Comparison of ENCODE assay signal across 1 cellular context in the genomic region with DNA sequence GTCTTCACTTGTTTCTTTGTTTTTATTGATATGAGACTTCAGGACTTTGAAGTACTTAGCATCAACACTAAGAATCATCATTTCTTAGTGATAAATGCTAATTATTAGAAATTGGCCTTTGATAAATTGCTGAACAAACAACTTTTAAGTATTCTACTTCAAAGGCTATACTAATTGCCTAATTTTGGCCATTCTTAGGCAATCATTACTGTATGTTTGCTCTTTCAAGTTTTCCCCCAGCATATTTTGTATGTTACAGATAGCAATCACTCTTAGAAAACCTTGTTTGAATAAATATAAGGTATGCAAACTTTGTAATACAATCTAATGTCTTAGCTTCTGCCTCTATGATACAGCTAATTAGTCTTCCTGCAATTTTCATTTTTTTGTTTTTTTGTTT.
TF ChIP-seq lines count a peak whose summit lies in the region.

No MANE protein-coding gene starts in this region.

TF ChIP-seq in HepG2, 621 proteins besides CTCF, POLR2A, EP300 and RAD21 (continued from another document and continues in another):
- TF ChIP-seq MAFF (IDR thresholded peaks at IDR 0.05; ENCODE audit: low read depth, low read length) (peak; percentile 96), ZNF460 (CRISPR knock-in tag; IDR thresholded peaks at IDR 0.05; ENCODE audit: borderline replicate concordance) (no peak), SOX5 (CRISPR knock-in tag; IDR thresholded peaks at IDR 0.05; ENCODE audit: borderline replicate concordance) (peak; percentile 50; the same call in 1 of the 2 replicates), ZNF713 (CRISPR knock-in tag; IDR thresholded peaks at IDR 0.05) (no peak), ZNF768 (CRISPR knock-in tag; IDR thresholded peaks at IDR 0.05) (no peak), NCOA2 (CRISPR knock-in tag; IDR thresholded peaks at IDR 0.05) (peak; percentile 81), SATB2 (CRISPR knock-in tag; IDR thresholded peaks at IDR 0.05) (peak; percentile 75; the same call in 1 of the 2 replicates), HOXD1 (CRISPR knock-in tag; IDR thresholded peaks at IDR 0.05) (no peak), ZSCAN25 (CRISPR knock-in tag; IDR thresholded peaks at IDR 0.05) (no peak), NFIC (IDR thresholded peaks at IDR 0.05; ENCODE audit: low read length) (0 out of 2 replicates have a peak, but pooled peaks have one; percentile 38), NCOR1 (IDR thresholded peaks at IDR 0.05; ENCODE audit: borderline replicate concordance, low read length) (peak; percentile 54; the same call in 1 of the 2 replicates), FLYWCH1 (CRISPR knock-in tag; IDR thresholded peaks at IDR 0.05) (no peak), CREM (IDR thresholded peaks at IDR 0.05) (peak; percentile 77), CREM (CRISPR knock-in tag; IDR thresholded peaks at IDR 0.05) (no peak), ZNF556 (CRISPR knock-in tag; IDR thresholded peaks at IDR 0.05; ENCODE audit: borderline replicate concordance) (no peak), PCBP2 (optimal IDR thresholded peaks at IDR 0.05; ENCODE audit: low read depth, low read length, poor library complexity, severe bottlenecking) (no peak), ZNF775 (CRISPR knock-in tag; IDR thresholded peaks at IDR 0.05; ENCODE audit: borderline replicate concordance) (peak; percentile 64; the same call in 1 of the 2 replicates), ZNF615 (CRISPR knock-in tag; IDR thresholded peaks at IDR 0.05; ENCODE audit: borderline replicate concordance) (no peak), ZNF225 (CRISPR knock-in tag; IDR thresholded peaks at IDR 0.05) (no peak), CHD2 (IDR thresholded peaks at IDR 0.05; ENCODE audit: low read depth, low read length) (no peak), FOXJ3 (CRISPR knock-in tag; IDR thresholded peaks at IDR 0.05; ENCODE audit: borderline replicate concordance) (peak; percentile 57; the same call in 1 of the 2 replicates), TCF7 (IDR thresholded peaks at IDR 0.05; ENCODE audit: low read depth) (peak; percentile 90; the same call in 1 of the 2 replicates), HMG20A (CRISPR knock-in tag; IDR thresholded peaks at IDR 0.05; ENCODE audit: borderline replicate concordance) (peak; percentile 53; the same call in 1 of the 2 replicates), CEBPG (CRISPR knock-in tag; IDR thresholded peaks at IDR 0.05) (peak; percentile 98), TCF7L2 (IDR thresholded peaks at IDR 0.05; ENCODE audit: low read depth, low read length) (peak; percentile 78), MAFK (conservative IDR thresholded peaks at IDR 0.05 in 1 of 2, IDR thresholded peaks at IDR 0.05 in 1 of 2; ENCODE audit: low read length in 2 of 2) (peak; percentile 96), ZNF644 (CRISPR knock-in tag; IDR thresholded peaks at IDR 0.05; ENCODE audit: low read depth) (no peak), HDAC2 (CRISPR knock-in tag; IDR thresholded peaks at IDR 0.05) (peak; percentile 39; the same call in 1 of the 2 replicates), DPF2 (CRISPR knock-in tag; IDR thresholded peaks at IDR 0.05; ENCODE audit: borderline replicate concordance, low read depth) (0 out of 2 replicates have a peak, but pooled peaks have one; percentile 17), ISL2 (CRISPR knock-in tag; IDR thresholded peaks at IDR 0.05) (peak; percentile 91), GATAD2A (CRISPR knock-in tag; IDR thresholded peaks at IDR 0.05) (peak; percentile 84), HNF4A (CRISPR knock-in tag; IDR thresholded peaks at IDR 0.05) (peak; percentile 28; the same call in 1 of the 2 replicates), HNF4G (IDR thresholded peaks at IDR 0.05; ENCODE audit: borderline replicate concordance, low read depth, low read length) (no peak; the same call in 1 of the 2 replicates), HNF4G (CRISPR knock-in tag; IDR thresholded peaks at IDR 0.05; ENCODE audit: borderline replicate concordance, low read depth) (no peak), EZH2 (conservative IDR thresholded peaks at IDR 0.05; ENCODE audit: low read depth, low read length) (no peak), ZNF282 (IDR thresholded peaks at IDR 0.05; ENCODE audit: partially characterized antibody) (no peak), ZMYM3 (CRISPR knock-in tag; IDR thresholded peaks at IDR 0.05) (no peak), FOXA1 (IDR thresholded peaks at IDR 0.05) (no peak), FOXA1 (CRISPR knock-in tag; IDR thresholded peaks at IDR 0.05) (peak; percentile 66), FOXA3 (CRISPR knock-in tag; IDR thresholded peaks at IDR 0.05) (peak; percentile 51)
- TF ChIP-seq, protein P1, sequence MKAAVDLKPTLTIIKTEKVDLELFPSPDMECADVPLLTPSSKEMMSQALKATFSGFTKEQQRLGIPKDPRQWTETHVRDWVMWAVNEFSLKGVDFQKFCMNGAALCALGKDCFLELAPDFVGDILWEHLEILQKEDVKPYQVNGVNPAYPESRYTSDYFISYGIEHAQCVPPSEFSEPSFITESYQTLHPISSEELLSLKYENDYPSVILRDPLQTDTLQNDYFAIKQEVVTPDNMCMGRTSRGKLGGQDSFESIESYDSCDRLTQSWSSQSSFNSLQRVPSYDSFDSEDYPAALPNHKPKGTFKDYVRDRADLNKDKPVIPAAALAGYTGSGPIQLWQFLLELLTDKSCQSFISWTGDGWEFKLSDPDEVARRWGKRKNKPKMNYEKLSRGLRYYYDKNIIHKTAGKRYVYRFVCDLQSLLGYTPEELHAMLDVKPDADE (CRISPR knock-in tag; IDR thresholded peaks at IDR 0.05): no peak
- TF ChIP-seq, protein P2, sequence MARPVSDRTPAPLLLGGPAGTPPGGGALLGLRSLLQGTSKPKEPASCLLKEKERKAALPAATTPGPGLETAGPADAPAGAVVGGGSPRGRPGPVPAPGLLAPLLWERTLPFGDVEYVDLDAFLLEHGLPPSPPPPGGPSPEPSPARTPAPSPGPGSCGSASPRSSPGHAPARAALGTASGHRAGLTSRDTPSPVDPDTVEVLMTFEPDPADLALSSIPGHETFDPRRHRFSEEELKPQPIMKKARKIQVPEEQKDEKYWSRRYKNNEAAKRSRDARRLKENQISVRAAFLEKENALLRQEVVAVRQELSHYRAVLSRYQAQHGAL (CRISPR knock-in tag; IDR thresholded peaks at IDR 0.05; ENCODE audit: not compliant biosample characterization): no peak
- TF ChIP-seq, protein P3, sequence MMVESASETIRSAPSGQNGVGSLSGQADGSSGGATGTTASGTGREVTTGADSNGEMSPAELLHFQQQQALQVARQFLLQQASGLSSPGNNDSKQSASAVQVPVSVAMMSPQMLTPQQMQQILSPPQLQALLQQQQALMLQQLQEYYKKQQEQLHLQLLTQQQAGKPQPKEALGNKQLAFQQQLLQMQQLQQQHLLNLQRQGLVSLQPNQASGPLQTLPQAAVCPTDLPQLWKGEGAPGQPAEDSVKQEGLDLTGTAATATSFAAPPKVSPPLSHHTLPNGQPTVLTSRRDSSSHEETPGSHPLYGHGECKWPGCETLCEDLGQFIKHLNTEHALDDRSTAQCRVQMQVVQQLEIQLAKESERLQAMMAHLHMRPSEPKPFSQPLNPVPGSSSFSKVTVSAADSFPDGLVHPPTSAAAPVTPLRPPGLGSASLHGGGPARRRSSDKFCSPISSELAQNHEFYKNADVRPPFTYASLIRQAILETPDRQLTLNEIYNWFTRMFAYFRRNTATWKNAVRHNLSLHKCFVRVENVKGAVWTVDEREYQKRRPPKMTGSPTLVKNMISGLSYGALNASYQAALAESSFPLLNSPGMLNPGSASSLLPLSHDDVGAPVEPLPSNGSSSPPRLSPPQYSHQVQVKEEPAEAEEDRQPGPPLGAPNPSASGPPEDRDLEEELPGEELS (CRISPR knock-in tag; IDR thresholded peaks at IDR 0.05): peak; percentile 51; the same call in 1 of the 2 replicates
- TF ChIP-seq, protein P4, sequence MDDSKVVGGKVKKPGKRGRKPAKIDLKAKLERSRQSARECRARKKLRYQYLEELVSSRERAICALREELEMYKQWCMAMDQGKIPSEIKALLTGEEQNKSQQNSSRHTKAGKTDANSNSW (CRISPR knock-in tag; IDR thresholded peaks at IDR 0.05; ENCODE audit: borderline replicate concordance): no peak
- TF ChIP-seq, protein P5, sequence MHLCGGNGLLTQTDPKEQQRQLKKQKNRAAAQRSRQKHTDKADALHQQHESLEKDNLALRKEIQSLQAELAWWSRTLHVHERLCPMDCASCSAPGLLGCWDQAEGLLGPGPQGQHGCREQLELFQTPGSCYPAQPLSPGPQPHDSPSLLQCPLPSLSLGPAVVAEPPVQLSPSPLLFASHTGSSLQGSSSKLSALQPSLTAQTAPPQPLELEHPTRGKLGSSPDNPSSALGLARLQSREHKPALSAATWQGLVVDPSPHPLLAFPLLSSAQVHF (CRISPR knock-in tag; IDR thresholded peaks at IDR 0.05): no peak
- TF ChIP-seq, protein P6, sequence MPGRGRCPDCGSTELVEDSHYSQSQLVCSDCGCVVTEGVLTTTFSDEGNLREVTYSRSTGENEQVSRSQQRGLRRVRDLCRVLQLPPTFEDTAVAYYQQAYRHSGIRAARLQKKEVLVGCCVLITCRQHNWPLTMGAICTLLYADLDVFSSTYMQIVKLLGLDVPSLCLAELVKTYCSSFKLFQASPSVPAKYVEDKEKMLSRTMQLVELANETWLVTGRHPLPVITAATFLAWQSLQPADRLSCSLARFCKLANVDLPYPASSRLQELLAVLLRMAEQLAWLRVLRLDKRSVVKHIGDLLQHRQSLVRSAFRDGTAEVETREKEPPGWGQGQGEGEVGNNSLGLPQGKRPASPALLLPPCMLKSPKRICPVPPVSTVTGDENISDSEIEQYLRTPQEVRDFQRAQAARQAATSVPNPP (CRISPR knock-in tag; IDR thresholded peaks at IDR 0.05): no peak
- TF ChIP-seq, protein P7, sequence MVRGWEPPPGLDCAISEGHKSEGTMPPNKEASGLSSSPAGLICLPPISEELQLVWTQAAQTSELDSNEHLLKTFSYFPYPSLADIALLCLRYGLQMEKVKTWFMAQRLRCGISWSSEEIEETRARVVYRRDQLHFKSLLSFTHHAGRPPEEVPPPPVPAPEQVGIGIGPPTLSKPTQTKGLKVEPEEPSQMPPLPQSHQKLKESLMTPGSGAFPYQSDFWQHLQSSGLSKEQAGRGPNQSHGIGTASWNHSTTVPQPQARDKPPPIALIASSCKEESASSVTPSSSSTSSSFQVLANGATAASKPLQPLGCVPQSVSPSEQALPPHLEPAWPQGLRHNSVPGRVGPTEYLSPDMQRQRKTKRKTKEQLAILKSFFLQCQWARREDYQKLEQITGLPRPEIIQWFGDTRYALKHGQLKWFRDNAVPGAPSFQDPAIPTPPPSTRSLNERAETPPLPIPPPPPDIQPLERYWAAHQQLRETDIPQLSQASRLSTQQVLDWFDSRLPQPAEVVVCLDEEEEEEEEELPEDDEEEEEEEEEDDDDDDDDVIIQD (CRISPR knock-in tag; IDR thresholded peaks at IDR 0.05; ENCODE audit: low read depth): no peak
- TF ChIP-seq, protein P8, sequence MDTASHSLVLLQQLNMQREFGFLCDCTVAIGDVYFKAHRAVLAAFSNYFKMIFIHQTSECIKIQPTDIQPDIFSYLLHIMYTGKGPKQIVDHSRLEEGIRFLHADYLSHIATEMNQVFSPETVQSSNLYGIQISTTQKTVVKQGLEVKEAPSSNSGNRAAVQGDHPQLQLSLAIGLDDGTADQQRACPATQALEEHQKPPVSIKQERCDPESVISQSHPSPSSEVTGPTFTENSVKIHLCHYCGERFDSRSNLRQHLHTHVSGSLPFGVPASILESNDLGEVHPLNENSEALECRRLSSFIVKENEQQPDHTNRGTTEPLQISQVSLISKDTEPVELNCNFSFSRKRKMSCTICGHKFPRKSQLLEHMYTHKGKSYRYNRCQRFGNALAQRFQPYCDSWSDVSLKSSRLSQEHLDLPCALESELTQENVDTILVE (CRISPR knock-in tag; IDR thresholded peaks at IDR 0.05): peak; percentile 38; the same call in 1 of the 2 replicates
- TF ChIP-seq, protein P9, sequence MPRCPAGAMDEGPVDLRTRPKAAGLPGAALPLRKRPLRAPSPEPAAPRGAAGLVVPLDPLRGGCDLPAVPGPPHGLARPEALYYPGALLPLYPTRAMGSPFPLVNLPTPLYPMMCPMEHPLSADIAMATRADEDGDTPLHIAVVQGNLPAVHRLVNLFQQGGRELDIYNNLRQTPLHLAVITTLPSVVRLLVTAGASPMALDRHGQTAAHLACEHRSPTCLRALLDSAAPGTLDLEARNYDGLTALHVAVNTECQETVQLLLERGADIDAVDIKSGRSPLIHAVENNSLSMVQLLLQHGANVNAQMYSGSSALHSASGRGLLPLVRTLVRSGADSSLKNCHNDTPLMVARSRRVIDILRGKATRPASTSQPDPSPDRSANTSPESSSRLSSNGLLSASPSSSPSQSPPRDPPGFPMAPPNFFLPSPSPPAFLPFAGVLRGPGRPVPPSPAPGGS (CRISPR knock-in tag; IDR thresholded peaks at IDR 0.05): no peak
- TF ChIP-seq, protein P10, sequence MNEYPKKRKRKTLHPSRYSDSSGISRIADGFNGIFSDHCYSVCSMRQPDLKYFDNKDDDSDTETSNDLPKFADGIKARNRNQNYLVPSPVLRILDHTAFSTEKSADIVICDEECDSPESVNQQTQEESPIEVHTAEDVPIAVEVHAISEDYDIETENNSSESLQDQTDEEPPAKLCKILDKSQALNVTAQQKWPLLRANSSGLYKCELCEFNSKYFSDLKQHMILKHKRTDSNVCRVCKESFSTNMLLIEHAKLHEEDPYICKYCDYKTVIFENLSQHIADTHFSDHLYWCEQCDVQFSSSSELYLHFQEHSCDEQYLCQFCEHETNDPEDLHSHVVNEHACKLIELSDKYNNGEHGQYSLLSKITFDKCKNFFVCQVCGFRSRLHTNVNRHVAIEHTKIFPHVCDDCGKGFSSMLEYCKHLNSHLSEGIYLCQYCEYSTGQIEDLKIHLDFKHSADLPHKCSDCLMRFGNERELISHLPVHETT (CRISPR knock-in tag; conservative IDR thresholded peaks at IDR 0.05): no peak
- TF ChIP-seq, protein P11, sequence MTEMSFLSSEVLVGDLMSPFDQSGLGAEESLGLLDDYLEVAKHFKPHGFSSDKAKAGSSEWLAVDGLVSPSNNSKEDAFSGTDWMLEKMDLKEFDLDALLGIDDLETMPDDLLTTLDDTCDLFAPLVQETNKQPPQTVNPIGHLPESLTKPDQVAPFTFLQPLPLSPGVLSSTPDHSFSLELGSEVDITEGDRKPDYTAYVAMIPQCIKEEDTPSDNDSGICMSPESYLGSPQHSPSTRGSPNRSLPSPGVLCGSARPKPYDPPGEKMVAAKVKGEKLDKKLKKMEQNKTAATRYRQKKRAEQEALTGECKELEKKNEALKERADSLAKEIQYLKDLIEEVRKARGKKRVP (CRISPR knock-in tag; IDR thresholded peaks at IDR 0.05): peak in 1 of 2 experiments; percentile 66; a peak in 2 of 4 replicates
